In the genomic region with DNA sequence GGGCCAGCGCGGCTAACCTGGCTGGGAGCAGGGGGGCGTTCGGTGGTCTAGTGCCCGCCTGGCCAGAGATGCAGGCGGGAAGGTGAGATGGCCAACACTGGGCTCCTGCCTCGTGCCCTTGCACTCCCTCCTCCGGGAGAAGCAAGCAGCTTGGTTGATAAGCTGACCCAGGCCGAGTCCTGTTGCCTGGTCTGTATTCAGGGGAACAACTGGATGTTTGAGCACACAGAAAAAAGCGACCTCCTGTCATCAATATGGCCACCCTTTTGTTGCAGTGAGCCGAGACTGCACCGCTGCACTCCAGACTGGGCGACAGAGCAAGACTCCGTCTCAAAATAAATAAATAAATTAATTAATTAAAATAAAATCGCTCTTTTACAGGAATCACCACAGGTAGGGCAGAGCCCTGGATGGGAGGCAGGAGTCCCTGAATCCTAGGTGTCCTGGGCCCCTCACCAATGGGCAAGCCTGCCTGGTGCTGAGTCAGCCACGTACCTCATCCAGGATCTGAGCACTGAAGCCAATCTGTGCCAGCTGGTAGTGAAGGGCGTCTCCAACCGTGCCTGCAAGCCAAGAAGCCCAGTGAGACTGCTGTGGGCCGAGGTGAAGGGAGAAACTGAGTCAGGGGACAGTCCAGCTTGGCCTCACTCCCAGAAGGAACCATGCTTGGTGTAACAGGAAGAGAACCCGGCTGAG, we compare ENCODE assay signal across 9 cellular contexts. TPM values are rescaled to one million over a fixed set of nuclear protein-coding genes. Genes with fewer than 3 reads are reported as not detected.
DNase-seq lines count a peak whose midpoint lies in the region; ATAC-seq, FAIRE-seq and TF ChIP-seq lines count a peak whose summit lies in the region.
"Had no signal": no experiment of that assay in that cellular context is flagged by ENCODE, and none has a peak within 500 bp of the region (broad histone marks: within the 10 kb centered on the region; RNA-seq: fewer than 3 reads in every experiment).

No MANE protein-coding gene starts in this region.

- H3K9me3 ChIP-seq in GM12878 (replicated peaks; ENCODE audit: control insufficient read depth, insufficient read depth, low read length), result peaks cover 6% of the 10 kb centered on the region; the same call in 2 of the 3 replicates
- H3K9me3 ChIP-seq in mesodermal cell (ENCODE audit: control insufficient read depth, low read length), result peaks cover 3% of the 10 kb centered on the region
- H3K9me3 ChIP-seq in Karpas-422 (ENCODE audit: low read length), result no peaks in the 10 kb centered on the region; the same call in 1 of the 2 replicates

- no peak for TF ChIP-seq POLR2A in GM12878 (IDR thresholded peaks at IDR 0.05; ENCODE audit: low read depth, low read length)

- WGBS in GM12878 (ENCODE audit: insufficient coverage, insufficient replicate concordance, low lambda C conversion rate, missing lambda C conversion rate), result 64% methylated on average over 20 of the region's 20 CpGs
- 52 to 57% methylated on average over 14 to 15 of the region's 20 CpGs for WGBS in mesodermal cell (ENCODE audit: insufficient coverage in 2 of 2), 2 experiments

- ATAC-seq in stimulated activated naive CD8-positive, alpha-beta T cell treated with anti-CD3 and anti-CD28 coated beads, Interleukin-15, amount 100 ng/mL, for 72 hours, result no peak
- ATAC-seq in stimulated activated naive CD8-positive, alpha-beta T cell treated with anti-CD3 and anti-CD28 coated beads, Interleukin-15, Interleukin-2, amounts not matched to agents 100 U/mL and 50 U/mL, for 24 hours, result no peak
- ATAC-seq in GM12878, result no peak
- ATAC-seq in HG03097 (IDR thresholded peaks at IDR 0.05; ENCODE audit: low FRiP score, unreplicated experiment), result no peak
- no peak for ATAC-seq in HG03439 (IDR thresholded peaks at IDR 0.05; ENCODE audit: unreplicated experiment)

- H3K27ac ChIP-seq in GM12878 (ENCODE audit: control insufficient read depth, insufficient read depth), result no peak overlapping the region
- H3K27ac ChIP-seq in mesodermal cell (ENCODE audit: low read depth, low read length, severe bottlenecking), result no peak overlapping the region
- no peak overlapping the region for H3K27ac ChIP-seq in Karpas-422 (ENCODE audit: low read length)

- no peaks in the 10 kb centered on the region for H3K36me3 ChIP-seq in GM12878 (ENCODE audit: control insufficient read depth in 2 of 2, insufficient read depth in 2 of 2, low read length in 1 of 2)
- no peaks in the 10 kb centered on the region for H3K36me3 ChIP-seq in mesodermal cell (ENCODE audit: control insufficient read depth, insufficient read depth, low read length)
- no peaks in the 10 kb centered on the region for H3K36me3 ChIP-seq in Karpas-422 (ENCODE audit: insufficient read depth, low read length)

- no peaks in the 10 kb centered on the region for H3K9me2 ChIP-seq in Karpas-422 (replicated peaks; ENCODE audit: insufficient read depth, low read length)

- H3K4me3 ChIP-seq in GM12878, result no peak overlapping the region
- peak overlapping the region; percentile 5 for H3K4me3 ChIP-seq in mesodermal cell (ENCODE audit: extremely low read depth, insufficient read depth, low read length, poor library complexity, severe bottlenecking)
- no peak overlapping the region for H3K4me3 ChIP-seq in Karpas-422 (ENCODE audit: low read length)

- H2AFZ ChIP-seq in GM12878 (ENCODE audit: control insufficient read depth, low read depth, low read length), result peak overlapping the region; percentile 42; the same call in 1 of the 2 replicates
- no peak overlapping the region for H2AFZ ChIP-seq in Karpas-422 (ENCODE audit: low read length)

- TF ChIP-seq RAD21 in GM12878 (IDR thresholded peaks at IDR 0.05; ENCODE audit: insufficient read depth, low read depth, low read length), result no peak

- peak overlapping the region in 1 of 2 donors; percentile 95 for H3K27ac Mint-ChIP-seq in stimulated activated naive CD8-positive, alpha-beta T cell treated with anti-CD3 and anti-CD28 coated beads, Interleukin-15, amount 100 ng/mL, for 72 hours

- in situ Hi-C loops in GM12878 (cut with MboI), result no loop called here

- H3K27me3 Mint-ChIP-seq in stimulated activated naive CD8-positive, alpha-beta T cell treated with anti-CD3 and anti-CD28 coated beads, Interleukin-15, amount 100 ng/mL, for 72 hours, result no peaks in the 10 kb centered on the region

- H4K20me1 ChIP-seq in GM12878 (ENCODE audit: control insufficient read depth, insufficient read depth), result no peaks in the 10 kb centered on the region
- H4K20me1 ChIP-seq in Karpas-422 (ENCODE audit: insufficient read depth, low read depth, low read length), result no peaks in the 10 kb centered on the region

- POLR2A ChIA-PET in GM12878 (lab: Charles Lee), result no interaction called here

- no peak for DNase-seq in stimulated activated naive CD8-positive, alpha-beta T cell treated with anti-CD3 and anti-CD28 coated beads, Interleukin-15, amount 100 ng/mL, for 72 hours
- DNase-seq in stimulated activated naive CD8-positive, alpha-beta T cell treated with anti-CD3 and anti-CD28 coated beads, Interleukin-15, Interleukin-2, amounts not matched to agents 100 U/mL and 50 U/mL, for 24 hours, result no peak
- no peak for DNase-seq in GM12878 (ENCODE audit: low read depth, low spot score)
- no peak for DNase-seq in Karpas-422
- DNase-seq in H4 (ENCODE audit: low spot score), result no peak
- DNase-seq: dermis blood vessel endothelial cell had no signal

- no peaks in the 10 kb centered on the region; the same call in 1 of the 2 replicates for H3K4me1 ChIP-seq in GM12878 (ENCODE audit: control insufficient read depth, insufficient read depth, low read length)
- no peaks in the 10 kb centered on the region for H3K4me1 ChIP-seq in mesodermal cell (ENCODE audit: control insufficient read depth, insufficient read depth, low read length, poor library complexity, severe bottlenecking)
- no peaks in the 10 kb centered on the region for H3K4me1 ChIP-seq in Karpas-422 (ENCODE audit: low read length)

- RAD21 ChIA-PET in GM12878 (lab: Charles Lee; ENCODE audit: unreplicated experiment), result interaction anchor here (0.6 to 1.7 kb wide), 3 partner anchors 18 to 1214 kb away, joined by 4 to 5 read pairs (median 4); no protein-coding TSS in a partner anchor

- intact Hi-C loops in GM12878 (cut with micrococcal nuclease; ENCODE audit: unreplicated experiment), result no loop called here

- H3K27me3 ChIP-seq in GM12878 (replicated peaks in 1 of 2; ENCODE audit: control insufficient read depth in 2 of 2, insufficient read depth in 2 of 2, low read length in 1 of 2) (no peaks in the 10 kb centered on the region), Karpas-422 (ENCODE audit: low read length) (no peaks in the 10 kb centered on the region)

- peaks cover 43% of the 10 kb centered on the region for H3K4me1 Mint-ChIP-seq in stimulated activated naive CD8-positive, alpha-beta T cell treated with anti-CD3 and anti-CD28 coated beads, Interleukin-15, amount 100 ng/mL, for 72 hours

- no TSS peak for BruUV-seq in GM12878 (replicated peaks; lab: Mats Ljungman, UMichigan)

- peak overlapping the region; percentile 72 to 87 for H3K4me3 Mint-ChIP-seq in stimulated activated naive CD8-positive, alpha-beta T cell treated with anti-CD3 and anti-CD28 coated beads, Interleukin-15, amount 100 ng/mL, for 72 hours

- H3K79me2 ChIP-seq in GM12878 (ENCODE audit: control insufficient read depth, insufficient read depth, low read length), result no peaks in the 10 kb centered on the region
- H3K79me2 ChIP-seq in Karpas-422 (ENCODE audit: low read length), result no peaks in the 10 kb centered on the region

- CTCF ChIA-PET in GM12878 (lab: Yijun Ruan, JAX), result interaction anchor here (0.8 kb wide), 1 partner anchor 82 kb away, joined by 4 read pairs; no protein-coding TSS in a partner anchor

- H3K4me2 ChIP-seq in GM12878 (ENCODE audit: control insufficient read depth, insufficient read depth) (no peak overlapping the region), Karpas-422 (ENCODE audit: low read depth, low read length, poor library complexity, severe bottlenecking) (no peak overlapping the region)

- SMC1A ChIA-PET in GM12878 (lab: Charles Lee; ENCODE audit: uncharacterized antibody, unreplicated experiment), result interaction anchor here (0.5 to 1.0 kb wide), 2 partner anchors 48 to 89 kb away, joined by 3 read pairs; no protein-coding TSS in a partner anchor

- TF ChIP-seq EP300 in GM12878 (IDR thresholded peaks at IDR 0.05; ENCODE audit: borderline replicate concordance in 1 of 2, control insufficient read depth in 1 of 2, low read depth in 2 of 2, low read length in 2 of 2), result no peak

- H3K9me3 Mint-ChIP-seq in stimulated activated naive CD8-positive, alpha-beta T cell treated with anti-CD3 and anti-CD28 coated beads, Interleukin-15, amount 100 ng/mL, for 72 hours, result peaks cover 13 to 15% of the 10 kb centered on the region in 2 donors

- H3K9ac ChIP-seq in GM12878 (ENCODE audit: control insufficient read depth, insufficient read depth, low read length) (no peak overlapping the region), Karpas-422 (ENCODE audit: low read length) (no peak overlapping the region)

- TF ChIP-seq CTCF in GM12878 (IDR thresholded peaks at IDR 0.05 in 2 of 3, conservative IDR thresholded peaks at IDR 0.05 in 1 of 3; ENCODE audit: control insufficient read depth in 2 of 3, extremely low read depth in 1 of 3, insufficient read depth in 1 of 3, low read depth in 3 of 3, low read length in 3 of 3), result no peak

- no peak for FAIRE-seq in GM12878 (lab: Jason Lieb, UNC)

RNA-seq across cellular contexts. Expression of gene HASPIN, which starts 31.8 kb away (rescaled TPM):
- total RNA-seq in GM12878 (2013; cell fraction: nucleolus; rRNA removed), result 10.4 and 13.0 TPM in 2 replicates
- 14.9 and 16.5 TPM in 2 replicates for total RNA-seq in GM12878 (2014; rRNA removed)
- 11.7 and 13.1 TPM in 2 replicates for total RNA-seq in GM12878 (2014; rRNA removed; fragmentation: Illumina TruSeq; extraction: Trizol)
- total RNA-seq in GM12878 (2021), result 16.5 and 18.0 TPM in 2 replicates
- 3.8 TPM for polyA plus RNA-seq in GM12878 (2011; ENCODE audit: low read depth)
- polyA plus RNA-seq in GM12878 (2011; rRNA removed), result 6.1 and 7.1 TPM in 2 replicates
- 5.5 and 6.8 TPM in 2 replicates for polyA plus RNA-seq in GM12878 (2011; cell fraction: cytosol; rRNA removed)
- 3.7 and 5.2 TPM in 2 replicates for polyA plus RNA-seq in GM12878 (2011; cell fraction: nucleus; rRNA removed)
- polyA plus RNA-seq in GM12878 (2012), result 4.2 and 4.6 TPM in 2 replicates
- 13.4 and 16.4 TPM in 2 replicates for polyA plus RNA-seq in GM12878 (2014; fragmentation: Illumina TruSeq; extraction: Trizol)
- under 1 TPM; 0.80 to 0.97 TPM for polyA plus RNA-seq in GM12878 (2014; fragmentation: Nextera tagmentation; extraction: Ambion mirVana)
- polyA plus RNA-seq in GM12878 (2014; rRNA removed), result 11.4 and 12.2 TPM in 2 replicates
- polyA plus RNA-seq in GM12878 (2016; fragmentation: Nextera tagmentation; extraction: Ambion mirVana), result 1 to 10 TPM; 8.7 TPM
- 10.6 and 11.2 TPM in 2 replicates for polyA minus RNA-seq in GM12878 (2011; rRNA and poly(A)+ RNA removed)
- 6.1 and 10.3 TPM in 2 replicates for polyA minus RNA-seq in GM12878 (2011; cell fraction: cytosol; rRNA and poly(A)+ RNA removed)
- polyA minus RNA-seq in GM12878 (2011; cell fraction: nucleus; rRNA and poly(A)+ RNA removed), result 5.2 and 10.4 TPM in 2 replicates
- polyA plus RNA-seq in mesodermal cell (2013, experiment 1 of 2), result 9.0 TPM
- 8.5 TPM for polyA plus RNA-seq in mesodermal cell (2013, experiment 2 of 2)
- 17.5 and 20.3 TPM in 2 replicates for total RNA-seq in Karpas-422 (2014; rRNA removed; shearing (Covaris generic); ENCODE audit: low replicate concordance)
- total RNA-seq in H4 (2014; rRNA removed; shearing (Covaris generic)), result 8.5 and 9.4 TPM in 2 replicates

RNA-seq across cellular contexts. Expression of gene ITGAE, which starts 45.5 kb away (rescaled TPM):
- total RNA-seq in GM12878 (2013; cell fraction: nucleolus; rRNA removed), result 21.9 and 27.0 TPM in 2 replicates
- total RNA-seq in GM12878 (2014; rRNA removed) (19.6 and 19.7 TPM in 2 replicates), GM12878 (2014; rRNA removed; fragmentation: Illumina TruSeq; extraction: Trizol) (19.1 and 21.7 TPM in 2 replicates), GM12878 (2021) (13.1 and 13.6 TPM in 2 replicates)
- 18.6 TPM for polyA plus RNA-seq in GM12878 (2011; ENCODE audit: low read depth)
- polyA plus RNA-seq in GM12878 (2011; rRNA removed) (41.3 TPM in 2 replicates), GM12878 (2014; fragmentation: Illumina TruSeq; extraction: Trizol) (19.2 and 19.4 TPM in 2 replicates), GM12878 (2014; fragmentation: Nextera tagmentation; extraction: Ambion mirVana) (100 to 1,000 TPM; 145 to 161 TPM), GM12878 (2014; rRNA removed) (28.3 and 33.9 TPM in 2 replicates), GM12878 (2016; fragmentation: Nextera tagmentation; extraction: Ambion mirVana) (10 to 100 TPM; 48.0 to 53.0 TPM)
- 26.0 and 26.2 TPM in 2 replicates for polyA plus RNA-seq in GM12878 (2011; cell fraction: cytosol; rRNA removed)
- 20.9 and 21.5 TPM in 2 replicates for polyA plus RNA-seq in GM12878 (2011; cell fraction: nucleus; rRNA removed)
- polyA plus RNA-seq in GM12878 (2012), result 19.1 and 25.9 TPM in 2 replicates
- 5.2 and 7.2 TPM in 2 replicates for polyA minus RNA-seq in GM12878 (2011; rRNA and poly(A)+ RNA removed)
- polyA minus RNA-seq in GM12878 (2011; cell fraction: cytosol; rRNA and poly(A)+ RNA removed), result 4.3 and 5.6 TPM in 2 replicates
- polyA minus RNA-seq in GM12878 (2011; cell fraction: nucleus; rRNA and poly(A)+ RNA removed), result 4.6 and 7.5 TPM in 2 replicates
- 45.7 TPM for polyA plus RNA-seq in mesodermal cell (2013, experiment 1 of 2)
- polyA plus RNA-seq in mesodermal cell (2013, experiment 2 of 2), result 39.8 TPM
- total RNA-seq in Karpas-422 (2014; rRNA removed; shearing (Covaris generic); ENCODE audit: low replicate concordance), result 20.6 and 51.3 TPM in 2 replicates
- total RNA-seq in H4 (2014; rRNA removed; shearing (Covaris generic)), result 37.6 and 43.0 TPM in 2 replicates

RNA-seq across cellular contexts. Expression of gene P2RX5, which starts 59.5 kb away (rescaled TPM):
- total RNA-seq in GM12878 (2013; cell fraction: nucleolus; rRNA removed), result 276 and 346 TPM in 2 replicates
- total RNA-seq in GM12878 (2014; rRNA removed), result 22.5 and 25.2 TPM in 2 replicates
- 17.9 and 20.0 TPM in 2 replicates for total RNA-seq in GM12878 (2014; rRNA removed; fragmentation: Illumina TruSeq; extraction: Trizol)
- 24.8 and 27.2 TPM in 2 replicates for total RNA-seq in GM12878 (2021)
- polyA plus RNA-seq in GM12878 (2011; ENCODE audit: low read depth), result 28.3 TPM
- polyA plus RNA-seq in GM12878 (2011; rRNA removed), result 5.1 and 10.0 TPM in 2 replicates
- 18.6 TPM in 2 replicates for polyA plus RNA-seq in GM12878 (2011; cell fraction: cytosol; rRNA removed)
- 28.6 and 31.4 TPM in 2 replicates for polyA plus RNA-seq in GM12878 (2011; cell fraction: nucleus; rRNA removed)
- polyA plus RNA-seq in GM12878 (2012), result 23.7 and 37.9 TPM in 2 replicates
- polyA plus RNA-seq in GM12878 (2014; fragmentation: Illumina TruSeq; extraction: Trizol), result 18.4 and 28.8 TPM in 2 replicates
- 10 to 100 TPM in 1 of 2 experiments, 1 to 10 TPM in 1; 6.9 to 14.2 TPM for polyA plus RNA-seq in GM12878 (2014; fragmentation: Nextera tagmentation; extraction: Ambion mirVana)
- polyA plus RNA-seq in GM12878 (2014; rRNA removed), result 18.1 and 22.5 TPM in 2 replicates
- 10 to 100 TPM; 19.1 to 23.1 TPM for polyA plus RNA-seq in GM12878 (2016; fragmentation: Nextera tagmentation; extraction: Ambion mirVana)
- 8.0 and 11.7 TPM in 2 replicates for polyA minus RNA-seq in GM12878 (2011; rRNA and poly(A)+ RNA removed)
- 5.5 and 5.7 TPM in 2 replicates for polyA minus RNA-seq in GM12878 (2011; cell fraction: cytosol; rRNA and poly(A)+ RNA removed)
- 5.7 and 10.2 TPM in 2 replicates for polyA minus RNA-seq in GM12878 (2011; cell fraction: nucleus; rRNA and poly(A)+ RNA removed)
- polyA plus RNA-seq in mesodermal cell (2013, experiment 1 of 2), result 0.74 TPM
- 0.56 TPM for polyA plus RNA-seq in mesodermal cell (2013, experiment 2 of 2)
- 60.4 and 86.1 TPM in 2 replicates for total RNA-seq in Karpas-422 (2014; rRNA removed; shearing (Covaris generic); ENCODE audit: low replicate concordance)
- total RNA-seq in H4 (2014; rRNA removed; shearing (Covaris generic)), result not detected in 2 replicates

Comparison
In these comparisons a context has a peak if more than half of its experiments do, and no peak if none do; other contexts are left out.
1. RNA of gene P2RX5, which starts 59.5 kb away (total RNA-seq): 60.4 to 86.1 TPM in Karpas-422 and 17.9 to 346 TPM in GM12878; not detected in H4; every median in the first group is over 10 times any median in the second.